37 cellular contexts compared by ENCODE assay signal in the genomic region with DNA sequence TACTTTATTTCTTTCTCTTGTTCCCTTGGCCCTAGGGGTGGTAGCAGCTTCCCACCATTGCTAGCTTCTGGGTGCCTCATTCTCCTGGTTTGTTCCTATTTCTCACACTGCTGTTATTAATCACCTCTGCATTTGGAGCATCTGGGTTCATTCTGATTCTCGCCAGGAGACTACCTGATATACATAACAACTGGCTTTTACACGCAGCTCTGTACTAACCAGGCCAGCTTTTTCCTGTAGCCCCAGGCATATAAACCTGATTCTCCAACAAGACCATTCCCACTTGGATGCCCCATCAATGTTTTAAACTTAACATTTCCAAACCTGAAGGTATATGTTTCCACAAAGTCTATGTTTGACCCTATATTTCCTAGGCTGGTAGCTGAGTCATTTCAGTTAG.
"Had no signal": no experiment of that assay in that cellular context is flagged by ENCODE, and none has a peak within 500 bp of the region (broad histone marks: within the 10 kb centered on the region; RNA-seq: fewer than 3 reads in every experiment).

No MANE protein-coding gene starts in this region.

- H3K27ac ChIP-seq: ascending aorta, cardiac muscle cell, VCaP had no signal

- H3K4me3 ChIP-seq: ascending aorta, cardiac muscle cell had no signal

- H3K27me3 ChIP-seq: ascending aorta, cardiac muscle cell had no signal

- DNase-seq: activated CD4-positive, alpha-beta memory T cell treated with anti-CD3 and anti-CD28 coated beads, Interleukin-2, amount 10 ng/mL, durations not matched to agents 7 days and 5 days; activated CD4-positive, alpha-beta T cell treated with anti-CD3 and anti-CD28 coated beads for 1 hour; activated CD4-positive, alpha-beta T cell treated with anti-CD3 and anti-CD28 coated beads for 36 hours; activated CD4-positive, alpha-beta T cell treated with anti-CD3 and anti-CD28 coated beads for 48 hours; activated CD4-positive, alpha-beta T cell treated with anti-CD3 and anti-CD28 coated beads, Interleukin-2, amount 10 ng/mL, durations not matched to agents 7 days and 5 days; activated CD4-positive, alpha-beta T cell treated with anti-CD3 and anti-CD28 coated beads, Interleukin-2, amount 50 U/mL, for 48 hours; activated CD4-positive, CD25-positive, alpha-beta regulatory T cell; activated CD8-positive, alpha-beta memory T cell treated with anti-CD3 and anti-CD28 coated beads for 24 hours; activated CD8-positive, alpha-beta memory T cell treated with anti-CD3 and anti-CD28 coated beads, Interleukin-2, amount 10 ng/mL, durations not matched to agents 7 days and 5 days; activated CD8-positive, alpha-beta memory T cell treated with anti-CD3 and anti-CD28 coated beads, Interleukin-2, amount 50 U/mL, for 48 hours; activated CD8-positive, alpha-beta T cell treated with anti-CD3 and anti-CD28 coated beads, Interleukin-2, amount 10 ng/mL, durations not matched to agents 7 days and 5 days; activated effector memory CD4-positive, alpha-beta T cell treated with Interleukin-2 at 50 U/mL for 16 hours; activated gamma-delta T cell; activated naive CD4-positive, alpha-beta T cell treated with anti-CD3 and anti-CD28 coated beads, Interleukin-2, amount 10 ng/mL, durations not matched to agents 7 days and 5 days; activated naive CD4-positive, alpha-beta T cell treated with Interleukin-2 at 50 U/mL for 16 hours; activated naive CD8-positive, alpha-beta T cell treated with anti-CD3 and anti-CD28 coated beads, Interleukin-2, amount 10 ng/mL, durations not matched to agents 7 days and 5 days; activated naive CD8-positive, alpha-beta T cell treated with anti-CD3 and anti-CD28 coated beads, Interleukin-2, amount 50 U/mL, for 24 hours; activated T-cell treated with anti-CD3 and anti-CD28 coated beads, Interleukin-2, amount 50 U/mL, for 24 hours; activated T-cell treated with anti-CD3 and anti-CD28 coated beads, Interleukin-2, amount 50 U/mL, for 48 hours; amygdala; anterior cingulate cortex; caudate nucleus; cerebellar nuclear complex; T-helper 1 cell; T-helper 2 cell; T-helper 9 cell had no signal

- H3K4me1 Mint-ChIP-seq: activated CD4-positive, alpha-beta memory T cell treated with anti-CD3 and anti-CD28 coated beads, Interleukin-2, amount 10 ng/mL, durations not matched to agents 7 days and 5 days; activated CD4-positive, alpha-beta T cell treated with anti-CD3 and anti-CD28 coated beads for 36 hours; activated CD4-positive, alpha-beta T cell treated with anti-CD3 and anti-CD28 coated beads, Interleukin-2, amount 10 ng/mL, durations not matched to agents 7 days and 5 days; activated CD8-positive, alpha-beta memory T cell treated with anti-CD3 and anti-CD28 coated beads, Interleukin-2, amount 10 ng/mL, durations not matched to agents 7 days and 5 days; activated naive CD4-positive, alpha-beta T cell treated with anti-CD3 and anti-CD28 coated beads, Interleukin-2, amount 10 ng/mL, durations not matched to agents 7 days and 5 days; activated naive CD4-positive, alpha-beta T cell treated with anti-CD3 and anti-CD28 coated beads, Interleukin-2, amount 50 U/mL, for 24 hours; activated naive CD8-positive, alpha-beta T cell treated with anti-CD3 and anti-CD28 coated beads, Interleukin-2, amount 10 ng/mL, durations not matched to agents 7 days and 5 days; activated naive CD8-positive, alpha-beta T cell treated with anti-CD3 and anti-CD28 coated beads, Interleukin-2, amount 50 U/mL, for 24 hours; brain; central memory CD8-positive, alpha-beta T cell had no signal

- H3K36me3 Mint-ChIP-seq: activated CD8-positive, alpha-beta memory T cell treated with anti-CD3 and anti-CD28 coated beads, Interleukin-2, amount 10 ng/mL, durations not matched to agents 7 days and 5 days; activated naive CD4-positive, alpha-beta T cell treated with anti-CD3 and anti-CD28 coated beads, Interleukin-2, amount 10 ng/mL, durations not matched to agents 7 days and 5 days; activated naive CD4-positive, alpha-beta T cell treated with anti-CD3 and anti-CD28 coated beads, Interleukin-2, amount 50 U/mL, for 24 hours; activated naive CD8-positive, alpha-beta T cell; activated naive CD8-positive, alpha-beta T cell treated with anti-CD3 and anti-CD28 coated beads, Interleukin-2, amount 10 ng/mL, durations not matched to agents 7 days and 5 days; brain had no signal

- H3K9me3 Mint-ChIP-seq: activated CD4-positive, alpha-beta T cell treated with anti-CD3 and anti-CD28 coated beads, Interleukin-2, amount 10 ng/mL, durations not matched to agents 7 days and 5 days; activated naive CD8-positive, alpha-beta T cell treated with anti-CD3 and anti-CD28 coated beads, Interleukin-2, amount 50 U/mL, for 24 hours; T-helper 1 cell treated with Interleukin-12 subunit alpha and Interleukin-12 subunit beta and Interleukin-4 antibody, amounts not matched to agents 30 μg/mL and 1 μg/mL, for 36 hours had no signal

- H3K4me1 ChIP-seq: ascending aorta had no signal

- ATAC-seq: activated CD4-positive, alpha-beta T cell treated with anti-CD3 and anti-CD28 coated beads for 36 hours; activated CD4-positive, CD25-positive, alpha-beta regulatory T cell treated with anti-CD3 and anti-CD28 coated beads, Interleukin-2, amount 50 U/mL, for 24 hours; activated CD8-positive, alpha-beta memory T cell treated with anti-CD3 and anti-CD28 coated beads, Interleukin-2, amount 10 ng/mL, durations not matched to agents 7 days and 5 days; activated CD8-positive, alpha-beta T cell treated with anti-CD3 and anti-CD28 coated beads, Interleukin-2, amount 10 ng/mL, durations not matched to agents 7 days and 5 days; activated naive CD8-positive, alpha-beta T cell treated with anti-CD3 and anti-CD28 coated beads, Interleukin-2, amount 50 U/mL, for 24 hours had no signal

- H3K4me3 Mint-ChIP-seq: activated CD4-positive, alpha-beta memory T cell treated with anti-CD3 and anti-CD28 coated beads, Interleukin-2, amount 10 ng/mL, durations not matched to agents 7 days and 5 days; activated CD4-positive, alpha-beta T cell treated with anti-CD3 and anti-CD28 coated beads for 36 hours; activated CD4-positive, alpha-beta T cell treated with anti-CD3 and anti-CD28 coated beads, Interleukin-2, amount 10 ng/mL, durations not matched to agents 7 days and 5 days; activated CD8-positive, alpha-beta memory T cell treated with anti-CD3 and anti-CD28 coated beads, Interleukin-2, amount 10 ng/mL, durations not matched to agents 7 days and 5 days; activated CD8-positive, alpha-beta T cell treated with anti-CD3 and anti-CD28 coated beads, Interleukin-2, amount 10 ng/mL, durations not matched to agents 7 days and 5 days; activated naive CD4-positive, alpha-beta T cell treated with anti-CD3 and anti-CD28 coated beads, Interleukin-2, amount 10 ng/mL, durations not matched to agents 7 days and 5 days; activated naive CD4-positive, alpha-beta T cell treated with anti-CD3 and anti-CD28 coated beads, Interleukin-2, amount 50 U/mL, for 24 hours; activated naive CD8-positive, alpha-beta T cell; activated naive CD8-positive, alpha-beta T cell treated with anti-CD3 and anti-CD28 coated beads, Interleukin-2, amount 10 ng/mL, durations not matched to agents 7 days and 5 days; activated naive CD8-positive, alpha-beta T cell treated with anti-CD3 and anti-CD28 coated beads, Interleukin-2, amount 50 U/mL, for 24 hours; activated T-cell treated with anti-CD3 and anti-CD28 coated beads, Interleukin-2, amount 50 U/mL, for 24 hours; brain; central memory CD8-positive, alpha-beta T cell; T-helper 1 cell treated with Interleukin-12 subunit alpha and Interleukin-12 subunit beta and Interleukin-4 antibody, amounts not matched to agents 30 μg/mL and 1 μg/mL, for 36 hours; T-helper 2 cell treated with Interferon-gamma antibody and Interleukin-4, amounts not matched to agents 5 μg/mL and 100 μg/mL, for 36 hours had no signal

- H3K27me3 Mint-ChIP-seq: activated CD4-positive, alpha-beta memory T cell treated with anti-CD3 and anti-CD28 coated beads, Interleukin-2, amount 10 ng/mL, durations not matched to agents 7 days and 5 days; activated CD4-positive, alpha-beta T cell treated with anti-CD3 and anti-CD28 coated beads for 36 hours; activated CD4-positive, alpha-beta T cell treated with anti-CD3 and anti-CD28 coated beads, Interleukin-2, amount 10 ng/mL, durations not matched to agents 7 days and 5 days; activated CD8-positive, alpha-beta memory T cell treated with anti-CD3 and anti-CD28 coated beads, Interleukin-2, amount 10 ng/mL, durations not matched to agents 7 days and 5 days; activated naive CD4-positive, alpha-beta T cell treated with anti-CD3 and anti-CD28 coated beads, Interleukin-2, amount 10 ng/mL, durations not matched to agents 7 days and 5 days; activated naive CD4-positive, alpha-beta T cell treated with anti-CD3 and anti-CD28 coated beads, Interleukin-2, amount 50 U/mL, for 24 hours; activated naive CD8-positive, alpha-beta T cell treated with anti-CD3 and anti-CD28 coated beads, Interleukin-2, amount 10 ng/mL, durations not matched to agents 7 days and 5 days; activated naive CD8-positive, alpha-beta T cell treated with anti-CD3 and anti-CD28 coated beads, Interleukin-2, amount 50 U/mL, for 24 hours; activated T-cell treated with anti-CD3 and anti-CD28 coated beads, Interleukin-2, amount 50 U/mL, for 24 hours; brain; central memory CD8-positive, alpha-beta T cell had no signal

- H3K9me3 ChIP-seq: ascending aorta had no signal

- H3K36me3 ChIP-seq: ascending aorta, cardiac muscle cell had no signal

- H3K27ac Mint-ChIP-seq: activated CD4-positive, alpha-beta memory T cell treated with anti-CD3 and anti-CD28 coated beads, Interleukin-2, amount 10 ng/mL, durations not matched to agents 7 days and 5 days; activated CD4-positive, alpha-beta T cell treated with anti-CD3 and anti-CD28 coated beads for 36 hours; activated CD4-positive, alpha-beta T cell treated with anti-CD3 and anti-CD28 coated beads, Interleukin-2, amount 10 ng/mL, durations not matched to agents 7 days and 5 days; activated CD8-positive, alpha-beta memory T cell treated with anti-CD3 and anti-CD28 coated beads, Interleukin-2, amount 10 ng/mL, durations not matched to agents 7 days and 5 days; activated CD8-positive, alpha-beta T cell treated with anti-CD3 and anti-CD28 coated beads, Interleukin-2, amount 10 ng/mL, durations not matched to agents 7 days and 5 days; activated naive CD4-positive, alpha-beta T cell treated with anti-CD3 and anti-CD28 coated beads, Interleukin-2, amount 10 ng/mL, durations not matched to agents 7 days and 5 days; activated naive CD4-positive, alpha-beta T cell treated with anti-CD3 and anti-CD28 coated beads, Interleukin-2, amount 50 U/mL, for 24 hours; activated naive CD8-positive, alpha-beta T cell; activated naive CD8-positive, alpha-beta T cell treated with anti-CD3 and anti-CD28 coated beads, Interleukin-2, amount 10 ng/mL, durations not matched to agents 7 days and 5 days; activated naive CD8-positive, alpha-beta T cell treated with anti-CD3 and anti-CD28 coated beads, Interleukin-2, amount 50 U/mL, for 24 hours; activated T-cell treated with anti-CD3 and anti-CD28 coated beads, Interleukin-2, amount 50 U/mL, for 24 hours; activated T-helper 2 cell treated with anti-CD3 and anti-CD28 coated beads, Interferon-gamma antibody, Interleukin-2, Interleukin-4, amounts not matched to agents 10 μg/mL and 5 μg/mL and 100 μg/mL, durations not matched to agents 14 hours and 24 hours and 36 hours; brain; T-helper 1 cell treated with Interleukin-12 subunit alpha and Interleukin-12 subunit beta and Interleukin-4 antibody, amounts not matched to agents 30 μg/mL and 1 μg/mL, for 36 hours; T-helper 2 cell treated with Interferon-gamma antibody and Interleukin-4, amounts not matched to agents 5 μg/mL and 100 μg/mL, for 36 hours had no signal
